ENCODE assay signal across 10 cellular contexts in the genomic region with DNA sequence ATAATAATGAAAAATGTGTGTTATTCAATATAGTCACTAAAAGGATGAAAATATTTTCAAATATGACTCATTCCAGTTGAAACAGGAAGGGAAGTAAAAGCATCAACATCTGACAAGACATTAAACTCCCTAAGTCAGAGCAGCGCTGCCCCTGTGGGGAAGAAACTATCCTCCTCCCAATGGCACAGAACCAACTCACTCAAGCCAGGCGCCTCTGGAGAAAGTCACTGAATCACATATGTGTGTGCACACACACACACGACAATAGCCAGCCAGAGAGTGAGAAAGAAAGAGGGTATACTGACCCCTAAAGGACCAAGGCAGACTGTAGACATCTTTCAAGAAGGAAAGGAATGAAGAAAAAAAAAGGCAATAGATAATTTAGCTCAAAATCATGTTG.
DNase-seq lines count a peak whose midpoint lies in the region; ATAC-seq, FAIRE-seq and TF ChIP-seq lines count a peak whose summit lies in the region.
"Had no signal": no experiment of that assay in that cellular context is flagged by ENCODE, and none has a peak within 500 bp of the region (broad histone marks: within the 10 kb centered on the region; RNA-seq: fewer than 3 reads in every experiment).

No MANE protein-coding gene starts in this region.

- H3K9me3 ChIP-seq in HEK293 (ENCODE audit: control insufficient read depth, insufficient read depth, low read depth, low read length), result no peaks in the 10 kb centered on the region
- H3K9me3 ChIP-seq in heart right ventricle, result no peaks in the 10 kb centered on the region
- peaks cover 0 to 5% (median 0%) of the 10 kb centered on the region in 5 donors for H3K9me3 ChIP-seq in subcutaneous abdominal adipose tissue (ENCODE audit: control insufficient read depth in 5 of 5, low read length in 5 of 5)

- no peak overlapping the region for H3K9ac ChIP-seq in subcutaneous abdominal adipose tissue (ENCODE audit: low read length in 5 of 5)

- CTCF ChIA-PET in HEK293 (lab: Yijun Ruan, JAX), result interaction anchor here (0.6 to 2.0 kb wide), 15 partner anchors 8 to 1240 kb away, joined by 3 to 10 read pairs (median 4); no protein-coding TSS in a partner anchor

- intact Hi-C loops in heart right ventricle (cut with DNase I), result loop anchor here in 6 of 10 donors (5.0 to 10.0 kb wide), 5 partner anchors 89 to 1239 kb away; no protein-coding TSS in a partner anchor

- DNase-seq in T1000 (lab: John Stamatoyannopoulos, UW) (peak; percentile 44), heart right ventricle (peak; percentile 38 to 56), GM19239 (ENCODE audit: insufficient read length, low spot score) (no peak), GM12892 (ENCODE audit: insufficient read length) (no peak), SW480 (ENCODE audit: low spot score) (no peak), NCI-H128 (lab: John Stamatoyannopoulos, UW; ENCODE audit: unreplicated experiment) (no peak)
- DNase-seq: activated CD4-positive, alpha-beta T cell treated with anti-CD3 and anti-CD28 coated beads, Interleukin-2, amount 50 U/mL, for 48 hours; natural killer cell had no signal

- FAIRE-seq in GM19239 (lab: Jason Lieb, UNC), result no peak
- FAIRE-seq in GM12892 (lab: Jason Lieb, UNC), result no peak

- POLR2A ChIA-PET in HEK293 (lab: Yijun Ruan, JAX), result interaction anchor here (0.6 to 1.8 kb wide), 4 partner anchors 71 to 1046 kb away, joined by 3 to 7 read pairs (median 3); a partner anchor contains a TSS

- 16 to 39% methylated on average over 3 of the region's 3 CpGs for WGBS in heart right ventricle, 2 donors

- no peak for TF ChIP-seq POLR2A in GM12892 (IDR thresholded peaks at IDR 0.05; ENCODE audit: low read depth, low read length)

- no peak; the same call in 1 of the 2 replicates for TF ChIP-seq CTCF in HEK293 (tag by site-specific recombination; IDR thresholded peaks at IDR 0.05)
- peak in 5 of 9 donors; percentile 17 to 44 (median 33) for TF ChIP-seq CTCF in heart right ventricle (IDR thresholded peaks at IDR 0.05)

- no peaks in the 10 kb centered on the region for H3K27me3 ChIP-seq in heart right ventricle
- no peaks in the 10 kb centered on the region for H3K27me3 ChIP-seq in subcutaneous abdominal adipose tissue (ENCODE audit: control insufficient read depth in 5 of 5, insufficient read depth in 4 of 5, low read length in 5 of 5)

- no peak overlapping the region for H3K27ac ChIP-seq in HEK293 (ENCODE audit: extremely low read depth, low read depth, low read length)
- peak overlapping the region in 6 of 10 donors; percentile 74 to 93 (median 87) for H3K27ac ChIP-seq in heart right ventricle
- peak overlapping the region; percentile 22 for H3K27ac ChIP-seq in subcutaneous abdominal adipose tissue (ENCODE audit: low read depth, low read length)

- no peak overlapping the region for H3K4me3 ChIP-seq in HEK293 (ENCODE audit: low read depth, low read length)
- no peak overlapping the region for H3K4me3 ChIP-seq in heart right ventricle
- no peak overlapping the region for H3K4me3 ChIP-seq in subcutaneous abdominal adipose tissue (ENCODE audit: low read depth in 1 of 5, low read length in 5 of 5)

- ATAC-seq in heart right ventricle, result peak; percentile 55 to 80 (median 73)
- ATAC-seq: natural killer cell had no signal

- peaks cover 4% of the 10 kb centered on the region for H3K4me1 ChIP-seq in HEK293 (ENCODE audit: control insufficient read depth, insufficient read depth, low read length)
- peaks cover 0 to 29% (median 22%) of the 10 kb centered on the region in 9 donors for H3K4me1 ChIP-seq in heart right ventricle
- H3K4me1 ChIP-seq in subcutaneous abdominal adipose tissue (ENCODE audit: control insufficient read depth in 5 of 5, insufficient read depth in 5 of 5, low read length in 5 of 5), result peaks cover 3 to 18% (median 9%) of the 10 kb centered on the region in 5 donors

- H3K36me3 ChIP-seq in HEK293 (ENCODE audit: control insufficient read depth in 2 of 2, insufficient read depth in 1 of 2, low read length in 2 of 2) (no peaks in the 10 kb centered on the region), heart right ventricle (no peaks in the 10 kb centered on the region), subcutaneous abdominal adipose tissue (ENCODE audit: control insufficient read depth in 5 of 5, insufficient read depth in 5 of 5, low read length in 5 of 5) (no peaks in the 10 kb centered on the region)

TF ChIP-seq in HEK293, 187 proteins besides CTCF, POLR2A, EP300 and RAD21:
- TF ChIP-seq ZNF571 (tag by site-specific recombination; IDR thresholded peaks at IDR 0.05) (no peak), WT1 (tag by site-specific recombination; IDR thresholded peaks at IDR 0.05) (peak; percentile 44; the same call in 1 of the 2 replicates)

Comparison
In these comparisons a context has a peak if more than half of its experiments do, and no peak if none do; other contexts are left out.
1. DNase-seq: peak in T1000 (single experiment) and heart right ventricle (2 of 2); none in GM19239 (single experiment), GM12892 (single experiment), SW480 (single experiment) and NCI-H128 (single experiment).